32 cellular contexts compared by ENCODE assay signal in the genomic region with DNA sequence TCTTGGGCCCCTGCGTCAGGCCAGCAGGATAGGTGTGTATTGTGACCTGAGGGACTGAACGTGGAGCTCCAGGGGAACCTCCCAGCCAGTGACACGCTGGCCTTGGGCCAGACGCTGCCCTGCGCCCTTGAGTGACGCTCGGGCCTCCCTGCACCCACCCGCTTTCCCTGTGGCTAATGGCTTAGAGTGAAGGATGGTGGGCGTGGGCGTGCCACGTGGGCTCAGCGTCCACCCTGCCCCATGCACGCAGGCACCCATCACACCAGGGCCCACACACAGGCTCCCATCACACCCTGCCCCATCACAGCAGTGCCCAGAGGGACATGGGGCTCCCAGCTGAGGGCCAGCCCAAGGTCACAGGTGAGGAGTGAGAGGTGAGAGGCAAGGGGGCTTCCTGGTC. TPM values are rescaled to one million over a fixed set of nuclear protein-coding genes. Genes with fewer than 3 reads are reported as not detected.
"Had no signal": no experiment of that assay in that cellular context is flagged by ENCODE, and none has a peak within 500 bp of the region (broad histone marks: within the 10 kb centered on the region; RNA-seq: fewer than 3 reads in every experiment).

No MANE protein-coding gene starts in this region.

- H3K36me3 Mint-ChIP-seq: activated naive CD8-positive, alpha-beta T cell had no signal

- H3K9me3 Mint-ChIP-seq: activated CD4-positive, alpha-beta memory T cell treated with anti-CD3 and anti-CD28 coated beads, Interleukin-2, amount 10 ng/mL, durations not matched to agents 7 days and 5 days; activated CD4-positive, alpha-beta T cell treated with anti-CD3 and anti-CD28 coated beads, Interleukin-2, amount 10 ng/mL, durations not matched to agents 7 days and 5 days; activated T-cell treated with anti-CD3 and anti-CD28 coated beads, Interleukin-2, amount 50 U/mL, for 24 hours; activated T-cell treated with anti-CD3 and anti-CD28 coated beads, Interleukin-2, amount 50 U/mL, for 72 hours; central memory CD8-positive, alpha-beta T cell; dendritic cell treated with granulocyte-macrophage colony-stimulating factor and Interleukin-4, amounts not matched to agents 40 ng/mL and 50 ng/mL, for 4 days; WTC11 had no signal

- FAIRE-seq: astrocyte, bronchial epithelial cell had no signal

- H3K9me3 ChIP-seq: esophagus muscularis mucosa, gastrocnemius medialis, heart left ventricle had no signal

- H3K27ac ChIP-seq: brain microvascular endothelial cell, coronary artery, esophagus muscularis mucosa, foreskin keratinocyte, gastrocnemius medialis, heart left ventricle had no signal

- DNase-seq: activated CD4-positive, alpha-beta memory T cell treated with anti-CD3 and anti-CD28 coated beads, Interleukin-2, amount 10 ng/mL, durations not matched to agents 7 days and 5 days; activated CD4-positive, alpha-beta T cell treated with anti-CD3 and anti-CD28 coated beads for 1 hour; activated CD4-positive, alpha-beta T cell treated with anti-CD3 and anti-CD28 coated beads for 4 hours; activated CD4-positive, alpha-beta T cell treated with anti-CD3 and anti-CD28 coated beads, Interleukin-2, amount 10 ng/mL, durations not matched to agents 7 days and 5 days; activated CD4-positive, alpha-beta T cell treated with anti-CD3 and anti-CD28 coated beads, Interleukin-2, amount 50 U/mL, for 4 hours; activated CD8-positive, alpha-beta memory T cell treated with anti-CD3 and anti-CD28 coated beads, Interleukin-2, amount 50 U/mL, for 48 hours; activated gamma-delta T cell; activated naive CD4-positive, alpha-beta T cell treated with anti-CD3 and anti-CD28 coated beads, Interleukin-2, amount 50 U/mL, for 16 hours; activated naive CD4-positive, alpha-beta T cell treated with Interleukin-2 at 50 U/mL for 16 hours; activated T-cell treated with anti-CD3 and anti-CD28 coated beads for 4 hours; activated T-cell treated with anti-CD3 and anti-CD28 coated beads, Interleukin-2, amount 50 U/mL, for 24 hours; activated T-cell treated with anti-CD3 and anti-CD28 coated beads, Interleukin-2, amount 50 U/mL, for 72 hours; amniotic stem cell; anterior cingulate cortex; brain microvascular endothelial cell; dorsolateral prefrontal cortex; effector memory CD4-positive, alpha-beta T cell; erythroblast; foreskin keratinocyte; gastrocnemius medialis; glutamatergic neuron; heart left ventricle; T-helper 2 cell had no signal

- H3K4me1 Mint-ChIP-seq: WTC11 had no signal

- H3K4me3 Mint-ChIP-seq: activated CD4-positive, alpha-beta memory T cell treated with anti-CD3 and anti-CD28 coated beads, Interleukin-2, amount 10 ng/mL, durations not matched to agents 7 days and 5 days; activated CD4-positive, alpha-beta T cell treated with anti-CD3 and anti-CD28 coated beads, Interleukin-2, amount 10 ng/mL, durations not matched to agents 7 days and 5 days; activated naive CD8-positive, alpha-beta T cell; activated T-cell treated with anti-CD3 and anti-CD28 coated beads, Interleukin-2, amount 50 U/mL, for 24 hours; activated T-cell treated with anti-CD3 and anti-CD28 coated beads, Interleukin-2, amount 50 U/mL, for 72 hours; central memory CD8-positive, alpha-beta T cell; dendritic cell treated with granulocyte-macrophage colony-stimulating factor and Interleukin-4, amounts not matched to agents 40 ng/mL and 50 ng/mL, for 4 days; WTC11 had no signal

- H3K4me1 ChIP-seq: foreskin keratinocyte had no signal

- H3K4me3 ChIP-seq: coronary artery, dorsolateral prefrontal cortex, esophagus muscularis mucosa, gastrocnemius medialis, heart left ventricle had no signal

- H3K27ac Mint-ChIP-seq: activated CD4-positive, alpha-beta memory T cell treated with anti-CD3 and anti-CD28 coated beads, Interleukin-2, amount 10 ng/mL, durations not matched to agents 7 days and 5 days; activated CD4-positive, alpha-beta T cell treated with anti-CD3 and anti-CD28 coated beads, Interleukin-2, amount 10 ng/mL, durations not matched to agents 7 days and 5 days; activated naive CD8-positive, alpha-beta T cell; activated T-cell treated with anti-CD3 and anti-CD28 coated beads, Interleukin-2, amount 50 U/mL, for 24 hours; activated T-cell treated with anti-CD3 and anti-CD28 coated beads, Interleukin-2, amount 50 U/mL, for 72 hours; dendritic cell treated with granulocyte-macrophage colony-stimulating factor and Interleukin-4, amounts not matched to agents 40 ng/mL and 50 ng/mL, for 4 days; WTC11 had no signal

- ATAC-seq: activated T-cell treated with anti-CD3 and anti-CD28 coated beads, Interleukin-2, amount 50 U/mL, for 72 hours; foreskin keratinocyte; gastrocnemius medialis; heart left ventricle; WTC11 had no signal

- H3K27me3 Mint-ChIP-seq: activated CD4-positive, alpha-beta memory T cell treated with anti-CD3 and anti-CD28 coated beads, Interleukin-2, amount 10 ng/mL, durations not matched to agents 7 days and 5 days; activated CD4-positive, alpha-beta T cell treated with anti-CD3 and anti-CD28 coated beads, Interleukin-2, amount 10 ng/mL, durations not matched to agents 7 days and 5 days; activated naive CD8-positive, alpha-beta T cell; activated T-cell treated with anti-CD3 and anti-CD28 coated beads, Interleukin-2, amount 50 U/mL, for 24 hours; central memory CD8-positive, alpha-beta T cell had no signal

- H3K27me3 ChIP-seq: brain microvascular endothelial cell, dorsolateral prefrontal cortex, heart left ventricle had no signal

RNA-seq across cellular contexts. Expression of a gene that starts 5.1 kb away (rescaled TPM):
- total RNA-seq: astrocyte, bronchial epithelial cell, foreskin keratinocyte, gastrocnemius medialis, WTC11 had no signal
- polyA plus RNA-seq: foreskin keratinocyte had no signal

RNA-seq across cellular contexts. Expression of a gene that starts 16.8 kb away (rescaled TPM):
- total RNA-seq: activated CD4-positive, alpha-beta T cell treated with anti-CD3 and anti-CD28 coated beads, Interleukin-2, amount 10 ng/mL, durations not matched to agents 7 days and 5 days; T-helper 1 cell treated with Interleukin-12 subunit alpha and Interleukin-12 subunit beta and Interleukin-4 antibody, amounts not matched to agents 30 ng/mL and 1 ng/mL, for 36 hours had no signal
